In the genomic region with DNA sequence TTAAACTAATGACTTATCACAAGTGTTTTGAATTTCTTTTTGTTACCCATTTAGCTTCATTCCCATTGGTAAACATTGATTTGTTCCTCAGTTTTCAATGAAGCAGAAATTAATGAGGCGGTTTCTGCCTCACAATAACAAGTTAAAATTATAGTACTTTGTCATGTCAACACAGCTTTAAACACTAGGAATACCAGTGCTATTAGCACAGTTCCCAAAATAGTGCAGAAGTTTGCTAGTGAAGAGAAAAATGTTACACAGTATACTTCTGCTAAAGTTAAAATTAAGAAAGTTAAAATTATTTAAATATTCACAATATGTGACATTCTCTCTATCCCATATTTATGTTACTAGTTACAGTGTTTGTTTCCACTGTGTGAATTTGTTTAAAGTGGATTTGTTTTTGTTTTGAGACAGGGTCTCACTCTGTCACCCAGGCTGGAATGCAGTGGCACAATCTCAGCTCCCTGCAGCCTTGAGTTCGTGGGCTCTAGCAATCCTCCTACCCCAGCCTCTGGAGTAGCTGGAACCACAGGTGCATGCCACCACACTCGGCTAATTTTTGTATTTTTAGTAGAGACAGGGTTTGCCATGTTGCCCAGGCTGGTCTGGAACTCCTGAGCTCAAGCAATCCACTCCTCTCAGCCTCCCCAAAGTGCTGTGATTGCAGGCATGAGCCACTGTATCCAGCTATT, we compare ENCODE assay signal across 22 cellular contexts. TPM values are rescaled to one million over a fixed set of nuclear protein-coding genes. Genes with fewer than 3 reads are reported as not detected.
DNase-seq lines count a peak whose midpoint lies in the region; ATAC-seq and TF ChIP-seq lines count a peak whose summit lies in the region.
"Had no signal": no experiment of that assay in that cellular context is flagged by ENCODE, and none has a peak within 500 bp of the region (broad histone marks: within the 10 kb centered on the region; RNA-seq: fewer than 3 reads in every experiment).

No MANE protein-coding gene starts in this region.

- peaks cover 0 to 40% (median 2%) of the 10 kb centered on the region in 4 donors for H3K27me3 ChIP-seq in esophagus squamous epithelium
- H3K27me3 ChIP-seq in tibial artery = no peaks in the 10 kb centered on the region
- H3K27me3 ChIP-seq: SJCRH30 had no signal

- ATAC-seq in Right ventricle myocardium superior (ENCODE audit: poor library complexity) = peak; percentile 47
- no peak for ATAC-seq in HG03469 (IDR thresholded peaks at IDR 0.05; ENCODE audit: unreplicated experiment)

- TF ChIP-seq CTCF in esophagus squamous epithelium (IDR thresholded peaks at IDR 0.05) = no peak
- TF ChIP-seq CTCF in tibial artery (IDR thresholded peaks at IDR 0.05) = no peak

- H3K36me3 ChIP-seq in esophagus squamous epithelium (no peaks in the 10 kb centered on the region), tibial artery (no peaks in the 10 kb centered on the region)
- H3K36me3 ChIP-seq: SJCRH30 had no signal

- H3K4me1 ChIP-seq in esophagus squamous epithelium (peaks cover 4 to 26% (median 9%) of the 10 kb centered on the region in 3 donors), tibial artery (peaks cover 0 to 59% (median 6%) of the 10 kb centered on the region in 4 donors)

- no peak overlapping the region for H3K4me3 ChIP-seq in esophagus squamous epithelium
- H3K4me3 ChIP-seq in tibial artery = no peak overlapping the region
- H3K4me3 ChIP-seq: SJCRH30 had no signal

- H3K27ac ChIP-seq in esophagus squamous epithelium = peak overlapping the region in 3 of 4 donors; percentile 9 to 37 (median 30)
- H3K27ac ChIP-seq in tibial artery = peak overlapping the region; percentile 17 to 91
- H3K27ac ChIP-seq: C4-2B, RWPE1, SJCRH30 had no signal

- no peaks in the 10 kb centered on the region for H3K9me3 ChIP-seq in esophagus squamous epithelium
- no peaks in the 10 kb centered on the region for H3K9me3 ChIP-seq in tibial artery
- H3K9me3 ChIP-seq: SJCRH30 had no signal

- no peak for TF ChIP-seq POLR2A in esophagus squamous epithelium (IDR thresholded peaks at IDR 0.05)

- no peak for DNase-seq in Right ventricle myocardium superior
- no peak for DNase-seq in cardiac septum (ENCODE audit: low spot score)
- DNase-seq in DMS79 treated with DMSO at 0.1 percent for 48 hours (lab: John Stamatoyannopoulos, UW) = peak; percentile 62
- DNase-seq in esophagus squamous epithelium (lab: John Stamatoyannopoulos, UW) = no peak
- no peak for DNase-seq in tibial artery
- no peak for DNase-seq in activated gamma-delta T cell (lab: John Stamatoyannopoulos, UW)
- DNase-seq: CD8-positive, alpha-beta memory T cell; EL; GF-D8; H7; HFFc6; Karpas-422; MV-4-11; NCI-H1105 treated with DMSO at 0.1 percent for 48 hours; NCI-H1694; NCI-H2171; NCI-H526; NK-92 treated with Interleukin-12 subunit alpha and Interleukin-12 subunit beta, amount 100 ng/mL, for 24 hours; SJCRH30 had no signal

- intact Hi-C loops in Right ventricle myocardium superior (cut with DNase I) = no loop called here
- intact Hi-C loops in cardiac septum (cut with DNase I) = loop anchor here (10.0 kb wide), 1 partner anchor 156 kb away; the partner anchor contains the start of gene ATF2
- intact Hi-C loops in esophagus squamous epithelium (cut with DNase I) = no loop called here
- intact Hi-C loops in tibial artery (cut with DNase I; ENCODE audit: low total_unique reads) = no loop called here

- WGBS in esophagus squamous epithelium, 2 donors = 52 to 61% methylated on average over 3 of the region's 3 CpGs

RNA-seq across cellular contexts. Expression of gene CHN1, which starts 3.8 kb away (rescaled TPM):
- total RNA-seq in Right ventricle myocardium superior (9.2 TPM), cardiac septum (23.8 TPM), esophagus squamous epithelium (1 to 10 TPM in 3 of 4 donors, under 1 TPM in 1; 0.30 to 5.8 (median 3.6) TPM)
